Comparison of ENCODE assay signal across 19 cellular contexts in genomic region chr13:48163066-48163465, GRCh38.
A peak's percentile ranks its signal among the peaks of the same experiment; 100 is the strongest.
DNase-seq lines count a peak whose midpoint lies in the region; ATAC-seq, FAIRE-seq and TF ChIP-seq lines count a peak whose summit lies in the region.
"Had no signal": no experiment of that assay in that cellular context is flagged by ENCODE, and none has a peak within 500 bp of the region (broad histone marks: within the 10 kb centered on the region; RNA-seq: fewer than 3 reads in every experiment).

No MANE protein-coding gene starts in this region.

- no peak overlapping the region for H3K27ac ChIP-seq in kidney (ENCODE audit: low read depth in 2 of 2, low read length in 2 of 2)
- H3K27ac ChIP-seq in skeletal muscle tissue (ENCODE audit: low read depth, low read length): peak overlapping the region; percentile 81
- H3K27ac ChIP-seq: SK-N-MC had no signal

- peaks cover 58% of the 10 kb centered on the region for H3K4me1 Mint-ChIP-seq in CD14-positive monocyte
- H3K4me1 Mint-ChIP-seq in dendritic cell treated with granulocyte-macrophage colony-stimulating factor and Interleukin-4, amounts not matched to agents 40 ng/mL and 50 ng/mL, for 4 days (ENCODE audit: low read depth): peaks cover 51% of the 10 kb centered on the region
- H3K4me1 Mint-ChIP-seq in activated CD8-positive, alpha-beta memory T cell treated with anti-CD3 and anti-CD28 coated beads, Interleukin-2, amount 10 ng/mL, durations not matched to agents 7 days and 5 days: peaks cover 15% of the 10 kb centered on the region

- H3K4me1 ChIP-seq in kidney (ENCODE audit: control insufficient read depth in 1 of 2, insufficient read depth in 1 of 2, low read depth in 1 of 2, low read length in 2 of 2) (peaks cover 3 to 36% of the 10 kb centered on the region in 2 donors), skeletal muscle tissue (ENCODE audit: control insufficient read depth in 3 of 3, insufficient read depth in 3 of 3, low read length in 3 of 3) (peaks cover 2 to 8% (median 8%) of the 10 kb centered on the region in 3 donors)

- intact Hi-C loops in CD14-positive monocyte (cut with micrococcal nuclease): loop anchor here in 1 of 2 donors (5.0 kb wide), 1 partner anchor 69 kb away; the partner anchor contains the start of gene ITM2B
- intact Hi-C loops in dendritic cell treated with granulocyte-macrophage colony-stimulating factor and Interleukin-4, amounts not matched to agents 40 ng/mL and 50 ng/mL, for 4 days (cut with micrococcal nuclease): no loop called here
- intact Hi-C loops in kidney (cut with DNase I): no loop called here

- peak overlapping the region; percentile 98 to 99 (median 99) for H3K27ac Mint-ChIP-seq in CD14-positive monocyte
- peak overlapping the region; percentile 88 for H3K27ac Mint-ChIP-seq in dendritic cell treated with granulocyte-macrophage colony-stimulating factor and Interleukin-4, amounts not matched to agents 40 ng/mL and 50 ng/mL, for 4 days
- H3K27ac Mint-ChIP-seq in activated CD8-positive, alpha-beta memory T cell treated with anti-CD3 and anti-CD28 coated beads, Interleukin-2, amount 10 ng/mL, durations not matched to agents 7 days and 5 days: no peak overlapping the region
- H3K27ac Mint-ChIP-seq: GM23338 had no signal

- H3K9ac ChIP-seq in kidney (ENCODE audit: low read length in 2 of 2): no peak overlapping the region
- no peak overlapping the region for H3K9ac ChIP-seq in skeletal muscle tissue (ENCODE audit: low read depth in 1 of 3, low read length in 3 of 3)

- H3K36me3 Mint-ChIP-seq in CD14-positive monocyte: peaks cover 2 to 4% of the 10 kb centered on the region in 2 donors
- no peaks in the 10 kb centered on the region for H3K36me3 Mint-ChIP-seq in dendritic cell treated with granulocyte-macrophage colony-stimulating factor and Interleukin-4, amounts not matched to agents 40 ng/mL and 50 ng/mL, for 4 days (ENCODE audit: low read depth)
- H3K36me3 Mint-ChIP-seq in activated CD8-positive, alpha-beta memory T cell treated with anti-CD3 and anti-CD28 coated beads, Interleukin-2, amount 10 ng/mL, durations not matched to agents 7 days and 5 days: peaks cover 1% of the 10 kb centered on the region

- H3K36me3 ChIP-seq in kidney (ENCODE audit: control insufficient read depth in 1 of 2, insufficient read depth in 2 of 2, low read length in 2 of 2): no peaks in the 10 kb centered on the region
- H3K36me3 ChIP-seq in skeletal muscle tissue (ENCODE audit: control insufficient read depth in 3 of 3, insufficient read depth in 3 of 3, low read length in 3 of 3): no peaks in the 10 kb centered on the region

- no peak for ATAC-seq in HG02759 (IDR thresholded peaks at IDR 0.05; ENCODE audit: unreplicated experiment)
- ATAC-seq in activated CD8-positive, alpha-beta memory T cell treated with anti-CD3 and anti-CD28 coated beads, Interleukin-2, amount 10 ng/mL, durations not matched to agents 7 days and 5 days: no peak
- ATAC-seq in GM19395 (IDR thresholded peaks at IDR 0.05; ENCODE audit: unreplicated experiment): no peak
- ATAC-seq in GM18907 (IDR thresholded peaks at IDR 0.05; ENCODE audit: unreplicated experiment): no peak
- ATAC-seq: GM23338, HCT116 had no signal

- H3K9me3 Mint-ChIP-seq in CD14-positive monocyte: peaks cover 0 to 2% (median 0%) of the 10 kb centered on the region in 7 donors
- H3K9me3 Mint-ChIP-seq in dendritic cell treated with granulocyte-macrophage colony-stimulating factor and Interleukin-4, amounts not matched to agents 40 ng/mL and 50 ng/mL, for 4 days: no peaks in the 10 kb centered on the region
- H3K9me3 Mint-ChIP-seq in activated CD8-positive, alpha-beta memory T cell treated with anti-CD3 and anti-CD28 coated beads, Interleukin-2, amount 10 ng/mL, durations not matched to agents 7 days and 5 days (ENCODE audit: low read depth): no peaks in the 10 kb centered on the region
- H3K9me3 Mint-ChIP-seq: GM23338 had no signal

- DNase-seq in CD14-positive monocyte (ENCODE audit: low spot score): no peak
- DNase-seq in kidney: no peak
- no peak for DNase-seq in activated CD8-positive, alpha-beta memory T cell treated with anti-CD3 and anti-CD28 coated beads, Interleukin-2, amount 10 ng/mL, durations not matched to agents 7 days and 5 days
- DNase-seq: C1 segment of cervical spinal cord; DMS79; NCI-H1105; NCI-H2081; NCI-H446 treated with DMSO at 0.1 percent for 48 hours; NK-92 treated with Interleukin-12 subunit alpha and Interleukin-12 subunit beta, amount 100 ng/mL, for 24 hours; SHP77 had no signal

- no peak for TF ChIP-seq CTCF in CD14-positive monocyte (IDR thresholded peaks at IDR 0.05)
- no peak for TF ChIP-seq CTCF in kidney (IDR thresholded peaks at IDR 0.05; ENCODE audit: borderline replicate concordance, extremely low read depth, insufficient read depth)

- FAIRE-seq in kidney (lab: Jason Lieb, UNC): peak; percentile 3
- FAIRE-seq: RCC 7860 had no signal

- H3K4me3 ChIP-seq in kidney (ENCODE audit: low read length in 2 of 2) (no peak overlapping the region), skeletal muscle tissue (ENCODE audit: low read length in 3 of 3) (no peak overlapping the region)
- H3K4me3 ChIP-seq: GM23338, SK-N-MC had no signal

- H3K27me3 Mint-ChIP-seq in CD14-positive monocyte (ENCODE audit: low read depth in 3 of 3): peaks cover 0 to 6% (median under 1%) of the 10 kb centered on the region in 3 donors
- H3K27me3 Mint-ChIP-seq in dendritic cell treated with granulocyte-macrophage colony-stimulating factor and Interleukin-4, amounts not matched to agents 40 ng/mL and 50 ng/mL, for 4 days: no peaks in the 10 kb centered on the region
- no peaks in the 10 kb centered on the region for H3K27me3 Mint-ChIP-seq in activated CD8-positive, alpha-beta memory T cell treated with anti-CD3 and anti-CD28 coated beads, Interleukin-2, amount 10 ng/mL, durations not matched to agents 7 days and 5 days

- H3K9me3 ChIP-seq in kidney (ENCODE audit: control insufficient read depth in 1 of 2, low read length in 2 of 2) (no peaks in the 10 kb centered on the region), skeletal muscle tissue (ENCODE audit: control insufficient read depth in 3 of 3, low read length in 3 of 3) (no peaks in the 10 kb centered on the region)

- peak overlapping the region in 1 of 2 donors; percentile 73 for H3K4me3 Mint-ChIP-seq in CD14-positive monocyte
- no peak overlapping the region for H3K4me3 Mint-ChIP-seq in dendritic cell treated with granulocyte-macrophage colony-stimulating factor and Interleukin-4, amounts not matched to agents 40 ng/mL and 50 ng/mL, for 4 days
- H3K4me3 Mint-ChIP-seq in activated CD8-positive, alpha-beta memory T cell treated with anti-CD3 and anti-CD28 coated beads, Interleukin-2, amount 10 ng/mL, durations not matched to agents 7 days and 5 days: no peak overlapping the region
- H3K4me3 Mint-ChIP-seq: GM23338 had no signal

- CTCF ChIA-PET in activated CD8-positive, alpha-beta memory T cell treated with anti-CD3 and anti-CD28 coated beads, Interleukin-2, amount 10 ng/mL, durations not matched to agents 7 days and 5 days (lab: Charles Lee): no interaction called here

- no peaks in the 10 kb centered on the region for H3K27me3 ChIP-seq in skeletal muscle tissue (ENCODE audit: control insufficient read depth in 3 of 3, insufficient read depth in 3 of 3, low read length in 3 of 3)
